8 cellular contexts compared by ENCODE assay signal in genomic region chr7:105876091-105876963, GRCh38. TPM values are rescaled to one million over a fixed set of nuclear protein-coding genes. Genes with fewer than 3 reads are reported as not detected.
DNase-seq lines count a peak whose midpoint lies in the region; ATAC-seq and TF ChIP-seq lines count a peak whose summit lies in the region.

A gene with protein sequence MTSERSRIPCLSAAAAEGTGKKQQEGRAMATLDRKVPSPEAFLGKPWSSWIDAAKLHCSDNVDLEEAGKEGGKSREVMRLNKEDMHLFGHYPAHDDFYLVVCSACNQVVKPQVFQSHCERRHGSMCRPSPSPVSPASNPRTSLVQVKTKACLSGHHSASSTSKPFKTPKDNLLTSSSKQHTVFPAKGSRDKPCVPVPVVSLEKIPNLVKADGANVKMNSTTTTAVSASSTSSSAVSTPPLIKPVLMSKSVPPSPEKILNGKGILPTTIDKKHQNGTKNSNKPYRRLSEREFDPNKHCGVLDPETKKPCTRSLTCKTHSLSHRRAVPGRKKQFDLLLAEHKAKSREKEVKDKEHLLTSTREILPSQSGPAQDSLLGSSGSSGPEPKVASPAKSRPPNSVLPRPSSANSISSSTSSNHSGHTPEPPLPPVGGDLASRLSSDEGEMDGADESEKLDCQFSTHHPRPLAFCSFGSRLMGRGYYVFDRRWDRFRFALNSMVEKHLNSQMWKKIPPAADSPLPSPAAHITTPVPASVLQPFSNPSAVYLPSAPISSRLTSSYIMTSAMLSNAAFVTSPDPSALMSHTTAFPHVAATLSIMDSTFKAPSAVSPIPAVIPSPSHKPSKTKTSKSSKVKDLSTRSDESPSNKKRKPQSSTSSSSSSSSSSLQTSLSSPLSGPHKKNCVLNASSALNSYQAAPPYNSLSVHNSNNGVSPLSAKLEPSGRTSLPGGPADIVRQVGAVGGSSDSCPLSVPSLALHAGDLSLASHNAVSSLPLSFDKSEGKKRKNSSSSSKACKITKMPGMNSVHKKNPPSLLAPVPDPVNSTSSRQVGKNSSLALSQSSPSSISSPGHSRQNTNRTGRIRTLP (minus strand): TSS chr7:105876599. CDS start chr7:105876558, 41 bp downstream.

- peak; percentile 95 for ATAC-seq in GM21529 (IDR thresholded peaks at IDR 0.05; ENCODE audit: unreplicated experiment)

- intact Hi-C loops in esophagus squamous epithelium (cut with DNase I), result loop anchor here (10.0 kb wide), 1 partner anchor 112 kb away; no protein-coding TSS in a partner anchor

- peak; percentile 41 to 76 for TF ChIP-seq POLR2A in Peyer's patch (IDR thresholded peaks at IDR 0.05)
- TF ChIP-seq POLR2A in esophagus squamous epithelium (IDR thresholded peaks at IDR 0.05), result peak in 3 of 4 donors; percentile 25 to 69 (median 25)

- peaks cover 46% of the 10 kb centered on the region for H3K4me1 ChIP-seq in CD8-positive, alpha-beta memory T cell (ENCODE audit: insufficient read depth, low read length)
- H3K4me1 ChIP-seq in Peyer's patch, result peaks cover 0 to 34% (median 0%) of the 10 kb centered on the region in 4 donors
- H3K4me1 ChIP-seq in esophagus squamous epithelium, result peaks cover 5 to 41% (median 20%) of the 10 kb centered on the region in 3 donors
- peaks cover 4 to 21% of the 10 kb centered on the region in 2 donors for H3K4me1 ChIP-seq in muscle layer of duodenum (ENCODE audit: control insufficient read depth in 1 of 2, insufficient read depth in 2 of 2, low read length in 2 of 2)

- H3K9me3 Mint-ChIP-seq in CD8-positive, alpha-beta memory T cell, result no peaks in the 10 kb centered on the region

- peak; percentile 84 to 90 (median 87) for DNase-seq in CD8-positive, alpha-beta memory T cell
- peak; percentile 93 for DNase-seq in Kasumi-1 (lab: John Stamatoyannopoulos, UW)
- peak; percentile 85 to 97 (median 96) for DNase-seq in Peyer's patch
- peak; percentile 87 to 92 for DNase-seq in activated T-cell treated with anti-CD3 and anti-CD28 coated beads, Interleukin-2, amount 50 U/mL, for 48 hours
- DNase-seq in esophagus squamous epithelium (lab: John Stamatoyannopoulos, UW), result peak; percentile 67
- DNase-seq in stimulated activated CD8-positive, alpha-beta memory T cell treated with anti-CD3 and anti-CD28 coated beads, Interleukin-7, amount 100 ng/mL, for 1 hour (ENCODE audit: low read depth in 2 of 2), result peak; percentile 79 to 81

- TF ChIP-seq CTCF in Peyer's patch (IDR thresholded peaks at IDR 0.05) (peak in 5 of 6 experiments; percentile 46 to 95 (median 88)), esophagus squamous epithelium (IDR thresholded peaks at IDR 0.05) (peak; percentile 21 to 86 (median 68))

- POLR2A ChIA-PET in CD8-positive, alpha-beta memory T cell (lab: Charles Lee), result interaction anchor here (0.6 to 1.2 kb wide), 3 partner anchors 68 to 251 kb away, joined by 3 read pairs; no protein-coding TSS in a partner anchor

- peak within 1 kb of the TSS; percentile 96 to 100 (median 98) for H3K4me3 Mint-ChIP-seq in CD8-positive, alpha-beta memory T cell

- WGBS in esophagus squamous epithelium, 2 donors, result 0 to 2% methylated on average over 15 to 19 of the region's 77 CpGs

- H3K4me1 Mint-ChIP-seq in CD8-positive, alpha-beta memory T cell, result peaks cover 44 to 79% (median 79%) of the 10 kb centered on the region in 3 donors

- H3K4me3 ChIP-seq in CD8-positive, alpha-beta memory T cell (ENCODE audit: low read length), result peak within 1 kb of the TSS; percentile 91
- peak within 1 kb of the TSS; percentile 67 to 99 (median 82) for H3K4me3 ChIP-seq in Peyer's patch
- peak within 1 kb of the TSS; percentile 69 to 93 (median 72) for H3K4me3 ChIP-seq in esophagus squamous epithelium
- peak within 1 kb of the TSS; percentile 78 to 93 for H3K4me3 ChIP-seq in muscle layer of duodenum (ENCODE audit: low read depth in 1 of 2, low read length in 2 of 2)

- no peaks in the 10 kb centered on the region for H3K27me3 ChIP-seq in CD8-positive, alpha-beta memory T cell (ENCODE audit: insufficient read depth, low read length, poor library complexity, severe bottlenecking)
- H3K27me3 ChIP-seq in Peyer's patch (no peaks in the 10 kb centered on the region), esophagus squamous epithelium (no peaks in the 10 kb centered on the region), muscle layer of duodenum (ENCODE audit: low read depth, low read length) (no peaks in the 10 kb centered on the region)

- H3K27ac Mint-ChIP-seq in CD8-positive, alpha-beta memory T cell, result peak within 1 kb of the TSS; percentile 80 to 99 (median 94)

- H3K36me3 Mint-ChIP-seq in CD8-positive, alpha-beta memory T cell, result peaks cover 0 to 17% (median 7%) of the 10 kb centered on the region in 3 donors

- no peaks in the 10 kb centered on the region for H3K9me3 ChIP-seq in CD8-positive, alpha-beta memory T cell (ENCODE audit: low read length)
- H3K9me3 ChIP-seq in Peyer's patch (no peaks in the 10 kb centered on the region), esophagus squamous epithelium (no peaks in the 10 kb centered on the region), muscle layer of duodenum (ENCODE audit: control insufficient read depth in 1 of 2, low read length in 2 of 2) (no peaks in the 10 kb centered on the region)

- CTCF ChIA-PET in CD8-positive, alpha-beta memory T cell (lab: Charles Lee), result interaction anchor here (0.7 to 3.6 kb wide), 18 partner anchors 9 to 219 kb away, joined by 3 to 30 read pairs (median 6); no protein-coding TSS in a partner anchor

- peak within 1 kb of the TSS; percentile 73 for H3K27ac ChIP-seq in CD8-positive, alpha-beta memory T cell (ENCODE audit: low read depth, low read length)
- H3K27ac ChIP-seq in Peyer's patch, result peak within 1 kb of the TSS; percentile 70 to 97 (median 90)
- H3K27ac ChIP-seq in esophagus squamous epithelium, result peak within 1 kb of the TSS; percentile 88 to 92 (median 90)
- H3K27ac ChIP-seq in muscle layer of duodenum (ENCODE audit: low read length), result peak within 1 kb of the TSS; percentile 93

- H3K36me3 ChIP-seq in CD8-positive, alpha-beta memory T cell (ENCODE audit: insufficient read depth, low read length), result no peaks in the 10 kb centered on the region
- no peaks in the 10 kb centered on the region for H3K36me3 ChIP-seq in Peyer's patch
- H3K36me3 ChIP-seq in esophagus squamous epithelium, result peaks cover 0 to 6% (median 0%) of the 10 kb centered on the region in 3 donors
- no peaks in the 10 kb centered on the region for H3K36me3 ChIP-seq in muscle layer of duodenum (ENCODE audit: control insufficient read depth in 1 of 2, insufficient read depth in 2 of 2, low read length in 2 of 2)

- H3K27me3 Mint-ChIP-seq in CD8-positive, alpha-beta memory T cell, result no peaks in the 10 kb centered on the region

RNA-seq across cellular contexts. Expression of the gene that starts here (rescaled TPM):
- total RNA-seq in CD8-positive, alpha-beta memory T cell, result 1 to 10 TPM; 9.0 to 9.7 TPM
- 18.0 TPM for polyA plus RNA-seq in CD8-positive, alpha-beta memory T cell
- 10 to 100 TPM; 30.8 to 45.8 (median 39.3) TPM for total RNA-seq in Peyer's patch
- 10 to 100 TPM in 3 of 4 donors, 1 to 10 TPM in 1; 8.0 to 14.1 (median 10.6) TPM for total RNA-seq in esophagus squamous epithelium

Comparison
In these comparisons a context has a peak if more than half of its experiments do, and no peak if none do; other contexts are left out.
1. Peak in every context shown above with its lines: DNase-seq, ATAC-seq, H3K4me3 ChIP-seq and H3K27ac ChIP-seq.